9 cellular contexts compared by ENCODE assay signal in genomic region chr16:20799599-20799998, GRCh38. TPM values are rescaled to one million over a fixed set of nuclear protein-coding genes. Genes with fewer than 3 reads are reported as not detected.
DNase-seq lines count a peak whose midpoint lies in the region; ATAC-seq, FAIRE-seq and TF ChIP-seq lines count a peak whose summit lies in the region.
"Had no signal": no experiment of that assay in that cellular context is flagged by ENCODE, and none has a peak within 500 bp of the region (broad histone marks: within the 10 kb centered on the region; RNA-seq: fewer than 3 reads in every experiment).

No MANE protein-coding gene starts in this region.

- H3K4me3 ChIP-seq in astrocyte (ENCODE audit: insufficient read depth, low read depth, low read length) (no peak overlapping the region), lung (no peak overlapping the region)
- H3K4me3 ChIP-seq: HAP-1 had no signal

- no peaks in the 10 kb centered on the region for H3K9me3 Mint-ChIP-seq in CD4-positive, alpha-beta T cell
- H3K9me3 Mint-ChIP-seq in astrocyte (ENCODE audit: unreplicated experiment) = no peaks in the 10 kb centered on the region

- no peak for DNase-seq in CD4-positive, alpha-beta T cell
- DNase-seq in Kasumi-1 (lab: John Stamatoyannopoulos, UW) (peak; percentile 61 to 62), astrocyte (ENCODE audit: low read depth) (peak; percentile 24), lung (ENCODE audit: low spot score) (no peak), D341Med (ENCODE audit: low spot score) (no peak), cardiac septum (ENCODE audit: low spot score) (no peak)
- no peak for DNase-seq in activated CD4-positive, alpha-beta T cell treated with anti-CD3 and anti-CD28 coated beads, Interleukin-2, amount 50 U/mL, for 4 hours

- H4K20me1 ChIP-seq in astrocyte (ENCODE audit: insufficient read depth, low read length) = no peaks in the 10 kb centered on the region

- no peak overlapping the region for H2AFZ ChIP-seq in astrocyte (ENCODE audit: low read depth, low read length)

- H3K9ac ChIP-seq in astrocyte (ENCODE audit: low read length) = no peak overlapping the region

- POLR2A ChIA-PET in CD4-positive, alpha-beta T cell (lab: Charles Lee) = interaction anchor here (0.6 to 1.7 kb wide), 2 partner anchors 26 to 36 kb away, joined by 3 to 4 read pairs; partner anchors contain the start of gene ACSM3

- no peak overlapping the region for H3K4me2 ChIP-seq in astrocyte (ENCODE audit: low read length)

- H3K36me3 Mint-ChIP-seq in CD4-positive, alpha-beta T cell (ENCODE audit: low read depth) = no peaks in the 10 kb centered on the region
- peaks cover 3% of the 10 kb centered on the region for H3K36me3 Mint-ChIP-seq in astrocyte (ENCODE audit: low read depth, unreplicated experiment)

- no peak overlapping the region for H3K27ac ChIP-seq in CD4-positive, alpha-beta T cell (ENCODE audit: low read depth, low read length)
- H3K27ac ChIP-seq in astrocyte (ENCODE audit: low read depth, low read length) = no peak overlapping the region
- H3K27ac ChIP-seq in lung (ENCODE audit: low read depth in 1 of 2, low read length in 1 of 2) = no peak overlapping the region

- no peak for FAIRE-seq in astrocyte (lab: Jason Lieb, UNC)

- H3K27me3 Mint-ChIP-seq in CD4-positive, alpha-beta T cell = no peaks in the 10 kb centered on the region
- H3K27me3 Mint-ChIP-seq in astrocyte (ENCODE audit: low read depth, unreplicated experiment) = no peaks in the 10 kb centered on the region

- intact Hi-C loops in CD4-positive, alpha-beta T cell (cut with DNase I, micrococcal nuclease) = loop anchor here (2.0 kb wide), 2 partner anchors 45 to 283 kb away; no protein-coding TSS in a partner anchor
- intact Hi-C loops in cardiac septum (cut with DNase I) = loop anchor here (5.0 kb wide), 1 partner anchor 283 kb away; no protein-coding TSS in a partner anchor

- H3K4me3 Mint-ChIP-seq in CD4-positive, alpha-beta T cell = no peak overlapping the region
- H3K4me3 Mint-ChIP-seq in astrocyte (ENCODE audit: unreplicated experiment) = no peak overlapping the region

- CTCF ChIA-PET in CD4-positive, alpha-beta T cell (lab: Charles Lee) = interaction anchor here (0.8 kb wide), 1 partner anchor 12 kb away, joined by 3 read pairs; no protein-coding TSS in a partner anchor

- H3K79me2 ChIP-seq in astrocyte (ENCODE audit: insufficient read depth, low read length) = no peaks in the 10 kb centered on the region

- ATAC-seq in CD4-positive, alpha-beta T cell (ENCODE audit: poor library complexity) = no peak
- ATAC-seq in lung (ENCODE audit: insufficient read depth, low FRiP score) (no peak), HG03521 (IDR thresholded peaks at IDR 0.05; ENCODE audit: unreplicated experiment) (no peak)

- no peak overlapping the region for H3K27ac Mint-ChIP-seq in CD4-positive, alpha-beta T cell
- no peak overlapping the region for H3K27ac Mint-ChIP-seq in astrocyte (ENCODE audit: unreplicated experiment)

- peak; percentile 67 for TF ChIP-seq CTCF in CD4-positive, alpha-beta T cell (IDR thresholded peaks at IDR 0.05)
- TF ChIP-seq CTCF in astrocyte (IDR thresholded peaks at IDR 0.05; ENCODE audit: insufficient read depth, low read depth, low read length) (peak; percentile 35), lung (IDR thresholded peaks at IDR 0.05; ENCODE audit: control extremely low read depth, extremely low read depth) (peak; percentile 39)

- H3K9me3 ChIP-seq in CD4-positive, alpha-beta T cell (ENCODE audit: control insufficient read depth, low read length) = no peaks in the 10 kb centered on the region
- H3K9me3 ChIP-seq in astrocyte (ENCODE audit: insufficient read depth, low read depth, low read length) (no peaks in the 10 kb centered on the region), lung (ENCODE audit: control insufficient read depth in 2 of 2, insufficient read depth in 1 of 2, low read length in 1 of 2) (no peaks in the 10 kb centered on the region)
- H3K9me3 ChIP-seq: HAP-1 had no signal

- H3K36me3 ChIP-seq in astrocyte (ENCODE audit: insufficient read depth, low read length) (no peaks in the 10 kb centered on the region), lung (ENCODE audit: control insufficient read depth in 2 of 2, insufficient read depth in 2 of 2, low read length in 2 of 2) (peaks cover 1 to 11% of the 10 kb centered on the region in 2 donors)

- H3K4me1 Mint-ChIP-seq in CD4-positive, alpha-beta T cell (ENCODE audit: low read depth) = peaks cover 15% of the 10 kb centered on the region
- no peaks in the 10 kb centered on the region for H3K4me1 Mint-ChIP-seq in astrocyte (ENCODE audit: low read depth, unreplicated experiment)

- no peaks in the 10 kb centered on the region for H3K27me3 ChIP-seq in CD4-positive, alpha-beta T cell (ENCODE audit: control insufficient read depth, insufficient read depth, low read length)
- no peaks in the 10 kb centered on the region for H3K27me3 ChIP-seq in astrocyte (ENCODE audit: insufficient read depth, low read length)
- H3K27me3 ChIP-seq in lung (ENCODE audit: control insufficient read depth, insufficient read depth) = no peaks in the 10 kb centered on the region

- 64 to 68% methylated on average over 2 of the region's 2 CpGs for WGBS in lung, 2 donors

- no peaks in the 10 kb centered on the region for H3K4me1 ChIP-seq in astrocyte (ENCODE audit: insufficient read depth, low read length)
- no peaks in the 10 kb centered on the region for H3K4me1 ChIP-seq in lung (ENCODE audit: control insufficient read depth in 2 of 2, insufficient read depth in 2 of 2, low read length in 2 of 2)
- H3K4me1 ChIP-seq: HAP-1 had no signal

RNA-seq across cellular contexts. Expression of gene ERI2, which starts 6.7 kb away (rescaled TPM):
- total RNA-seq in CD4-positive, alpha-beta T cell = under 1 TPM; 0.25 to 0.45 TPM
- total RNA-seq in astrocyte (11.4 and 12.9 TPM in 2 replicates), lung (10 to 100 TPM; 12.5 to 29.7 TPM), cardiac septum (9.8 TPM)
- polyA plus RNA-seq in lung = 1 to 10 TPM; 5.9 to 9.3 TPM

RNA-seq across cellular contexts. Expression of gene REXO5, which starts 6.7 kb away (rescaled TPM):
- under 1 TPM in 1 of 2 experiments, not detected in 1; 0.56 TPM for total RNA-seq in CD4-positive, alpha-beta T cell
- total RNA-seq in astrocyte (0.99 and 1.8 TPM in 2 replicates), lung (1 to 10 TPM; 2.7 to 6.3 TPM), cardiac septum (3.0 TPM)
- under 1 TPM; 0.73 to 0.84 TPM for polyA plus RNA-seq in lung

RNA-seq across cellular contexts. Expression of gene ACSM3, which starts 35.8 kb away (rescaled TPM):
- 1 to 10 TPM; 4.6 to 6.2 TPM for total RNA-seq in CD4-positive, alpha-beta T cell
- total RNA-seq in astrocyte (5.3 and 7.4 TPM in 2 replicates), lung (10 to 100 TPM; 23.0 to 31.6 TPM), cardiac septum (1.7 TPM)
- polyA plus RNA-seq in lung = 10 to 100 TPM; 10.3 to 48.6 TPM

RNA-seq across cellular contexts. Expression of gene THUMPD1, which starts 58.0 kb away (rescaled TPM):
- 100 to 1,000 TPM; 105 to 107 TPM for total RNA-seq in CD4-positive, alpha-beta T cell
- total RNA-seq in astrocyte (26.4 and 28.6 TPM in 2 replicates), lung (10 to 100 TPM; 33.2 to 64.1 TPM), cardiac septum (17.5 TPM)
- polyA plus RNA-seq in lung = 10 to 100 TPM; 16.2 to 19.5 TPM

Comparison
In these comparisons a context has a peak if more than half of its experiments do, and no peak if none do; other contexts are left out.
1. DNase-seq: peak in Kasumi-1 (2 of 2) and astrocyte (single experiment); none in CD4-positive, alpha-beta T cell (0 of 10), lung (single experiment), activated CD4-positive, alpha-beta T cell treated with anti-CD3 and anti-CD28 coated beads, Interleukin-2, amount 50 U/mL, for 4 hours (0 of 2), D341Med (single experiment) and cardiac septum (single experiment).
2. Peak in every context shown above with its lines, with median percentiles within 50 percentile points of each other: CTCF ChIP-seq.